Comparison of ENCODE assay signal across 17 cellular contexts in genomic region chr5:178418471-178419010, GRCh38.
"Had no signal": no experiment of that assay in that cellular context is flagged by ENCODE, and none has a peak within 500 bp of the region (broad histone marks: within the 10 kb centered on the region; RNA-seq: fewer than 3 reads in every experiment).

No MANE protein-coding gene starts in this region.

- H3K36me3 ChIP-seq: lower lobe of right lung, right atrium auricular region, tibial nerve, uterus had no signal

- H3K9me3 ChIP-seq: body of pancreas, lower lobe of right lung, right atrium auricular region, tibial nerve, uterus had no signal

- H3K4me3 ChIP-seq: body of pancreas, dorsolateral prefrontal cortex, lower lobe of right lung, right atrium auricular region, tibial nerve, uterus had no signal

- DNase-seq: activated CD4-positive, alpha-beta memory T cell treated with anti-CD3 and anti-CD28 coated beads for 36 hours; activated CD4-positive, alpha-beta T cell treated with anti-CD3 and anti-CD28 coated beads for 36 hours; activated T-cell treated with anti-CD3 and anti-CD28 coated beads for 4 hours; body of pancreas; caudate nucleus; foreskin fibroblast; left colon; lower lobe of right lung; nucleus accumbens; stimulated activated CD4-positive, alpha-beta T cell treated with anti-CD3 and anti-CD28 coated beads, Interleukin-2, amount 100 ng/mL, for 24 hours; stimulated activated naive CD8-positive, alpha-beta T cell treated with anti-CD3 and anti-CD28 coated beads, Interleukin-15, Interleukin-2, amounts not matched to agents 100 U/mL and 50 U/mL, for 24 hours; substantia nigra; uterus had no signal

- H3K27ac ChIP-seq: body of pancreas, dorsolateral prefrontal cortex, epithelial cell of prostate, lower lobe of right lung, right atrium auricular region, tibial nerve, uterus had no signal

- H3K4me1 ChIP-seq: body of pancreas, tibial nerve, uterus had no signal

- H3K27me3 ChIP-seq: dorsolateral prefrontal cortex, right atrium auricular region, tibial nerve, uterus had no signal
